In genomic region chr10:32650246-32650655, GRCh38 we compare ENCODE assay signal across 11 cellular contexts.
A peak's percentile ranks its signal among the peaks of the same experiment; 100 is the strongest.
DNase-seq lines count a peak whose midpoint lies in the region; ATAC-seq and TF ChIP-seq lines count a peak whose summit lies in the region.
"Had no signal": no experiment of that assay in that cellular context is flagged by ENCODE, and none has a peak within 500 bp of the region (broad histone marks: within the 10 kb centered on the region; RNA-seq: fewer than 3 reads in every experiment).

No MANE protein-coding gene starts in this region.

- no peaks in the 10 kb centered on the region for H3K4me1 ChIP-seq in psoas muscle

- H3K4me3 ChIP-seq in fibroblast of pulmonary artery (replicated peaks; ENCODE audit: low read depth, low read length) (no peak overlapping the region), psoas muscle (no peak overlapping the region)
- H3K4me3 ChIP-seq: smooth muscle cell had no signal

- 77 to 88% (median 81%) methylated on average over 1 of the region's 1 CpG for WGBS in psoas muscle, 3 donors

- peak; percentile 2 for DNase-seq in EL
- DNase-seq in GM20000 (ENCODE audit: low spot score), result peak; percentile 9
- DNase-seq in LHCN-M2 (ENCODE audit: low read depth), result peak; percentile 78
- DNase-seq in fibroblast of pulmonary artery (ENCODE audit: low read depth), result peak; percentile 1
- no peak for DNase-seq in psoas muscle
- DNase-seq in G401 (ENCODE audit: low spot score), result no peak
- no peak for DNase-seq in left ventricle myocardium superior
- no peak for DNase-seq in cortex of kidney (lab: John Stamatoyannopoulos, UW)
- DNase-seq: NCI-H1417 treated with DMSO at 0.1 percent for 48 hours had no signal

- in situ Hi-C loops in G401 (cut with HindIII; ENCODE audit: low sequenced_read_pairs), result no loop called here

- TF ChIP-seq CTCF in GM20000 (IDR thresholded peaks at IDR 0.05; ENCODE audit: extremely low read depth, missing control alignments) (peak; percentile 7), fibroblast of pulmonary artery (IDR thresholded peaks at IDR 0.05; ENCODE audit: low read length, missing control alignments) (no peak), psoas muscle (IDR thresholded peaks at IDR 0.05) (no peak)

- no peaks in the 10 kb centered on the region for H3K27me3 ChIP-seq in psoas muscle (ENCODE audit: insufficient read depth in 3 of 3, low read length in 2 of 3)

- H3K36me3 ChIP-seq in psoas muscle (ENCODE audit: insufficient read depth in 1 of 2, low read depth in 1 of 2), result no peaks in the 10 kb centered on the region

- intact Hi-C loops in psoas muscle (cut with DNase I), result no loop called here
- intact Hi-C loops in left ventricle myocardium superior (cut with micrococcal nuclease), result no loop called here

- H3K27ac ChIP-seq in psoas muscle, result no peak overlapping the region

- H3K9me3 ChIP-seq in psoas muscle, result peaks cover 12% of the 10 kb centered on the region

- ATAC-seq in psoas muscle (no peak), left ventricle myocardium superior (no peak)
- ATAC-seq: SK-N-SH treated with all-trans-retinoic acid at 6 μM for 48 hours had no signal

Comparison
In these comparisons a context has a peak if more than half of its experiments do, and no peak if none do; other contexts are left out.
1. DNase-seq: peak in EL (single experiment), GM20000 (single experiment), LHCN-M2 (single experiment) and fibroblast of pulmonary artery (single experiment); none in psoas muscle (0 of 2), G401 (single experiment), left ventricle myocardium superior (single experiment) and cortex of kidney (single experiment).